Comparison of ENCODE assay signal across 17 cellular contexts in the genomic region with DNA sequence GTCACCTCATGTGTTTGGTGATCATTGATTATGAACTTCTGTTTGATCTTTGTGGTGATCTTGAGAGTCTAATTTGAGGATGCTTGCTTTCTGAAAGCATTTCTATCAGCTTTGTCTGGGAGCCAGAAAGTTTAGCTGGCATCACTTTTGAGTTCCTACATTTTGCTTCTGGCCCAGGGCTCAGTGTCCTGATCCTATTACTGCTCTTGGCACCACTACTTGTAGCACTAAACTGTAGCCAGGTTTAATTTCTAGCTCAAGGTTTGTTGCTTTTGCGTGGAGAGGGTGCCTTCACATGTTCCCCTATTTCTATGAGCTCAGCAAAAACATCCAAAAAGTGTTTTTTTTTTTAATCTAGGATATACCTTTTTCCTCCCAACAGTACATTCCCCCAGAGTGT. TPM values are rescaled to one million over a fixed set of nuclear protein-coding genes. Genes with fewer than 3 reads are reported as not detected.
DNase-seq lines count a peak whose midpoint lies in the region; ATAC-seq and TF ChIP-seq lines count a peak whose summit lies in the region.
"Had no signal": no experiment of that assay in that cellular context is flagged by ENCODE, and none has a peak within 500 bp of the region (broad histone marks: within the 10 kb centered on the region; RNA-seq: fewer than 3 reads in every experiment).

No MANE protein-coding gene starts in this region.

- H3K36me3 ChIP-seq in right lobe of liver: no peaks in the 10 kb centered on the region

- H3K27me3 Mint-ChIP-seq in stimulated activated naive CD8-positive, alpha-beta T cell treated with anti-CD3 and anti-CD28 coated beads, Interleukin-15, amount 100 ng/mL, for 72 hours: no peaks in the 10 kb centered on the region
- H3K27me3 Mint-ChIP-seq: B cell; CD4-positive, CD25-positive, alpha-beta regulatory T cell; CD8-positive, alpha-beta memory T cell had no signal

- H3K27ac Mint-ChIP-seq in stimulated activated naive CD8-positive, alpha-beta T cell treated with anti-CD3 and anti-CD28 coated beads, Interleukin-15, amount 100 ng/mL, for 72 hours: no peak overlapping the region
- H3K27ac Mint-ChIP-seq: B cell, H9 had no signal

- WGBS in right lobe of liver (ENCODE audit: insufficient coverage, low coverage, low lambda C conversion rate, missing lambda C conversion rate): 0% methylated on average over 1 of the region's 1 CpG

- peaks cover 0 to 19% (median 6%) of the 10 kb centered on the region in 4 donors for H3K4me1 ChIP-seq in right lobe of liver

- intact Hi-C loops in right lobe of liver (cut with DNase I): no loop called here

- H3K4me3 ChIP-seq in right lobe of liver: no peak overlapping the region
- H3K4me3 ChIP-seq: BLaER1 treated with 17β-estradiol and CSF1 and Interleukin-3, amounts not matched to agents 10 nM and 100 nM had no signal

- H3K27ac ChIP-seq in C4-2B: 0 out of 2 replicates have a peak overlapping the region, but pooled peaks have one; percentile 8
- H3K27ac ChIP-seq in VCaP: peak overlapping the region; percentile 76
- H3K27ac ChIP-seq in right lobe of liver: no peak overlapping the region

- peaks cover 30% of the 10 kb centered on the region for H3K4me1 Mint-ChIP-seq in stimulated activated naive CD8-positive, alpha-beta T cell treated with anti-CD3 and anti-CD28 coated beads, Interleukin-15, amount 100 ng/mL, for 72 hours

- ATAC-seq in right lobe of liver (peak in 3 of 4 donors; percentile 8 to 35 (median 27)), GM19023 (IDR thresholded peaks at IDR 0.05; ENCODE audit: unreplicated experiment) (no peak)
- no peak for ATAC-seq in stimulated activated naive CD8-positive, alpha-beta T cell treated with anti-CD3 and anti-CD28 coated beads, Interleukin-15, amount 100 ng/mL, for 72 hours

- H3K9me3 Mint-ChIP-seq in stimulated activated naive CD8-positive, alpha-beta T cell treated with anti-CD3 and anti-CD28 coated beads, Interleukin-15, amount 100 ng/mL, for 72 hours: no peaks in the 10 kb centered on the region
- H3K9me3 Mint-ChIP-seq: H9 had no signal

- H3K4me3 Mint-ChIP-seq in stimulated activated naive CD8-positive, alpha-beta T cell treated with anti-CD3 and anti-CD28 coated beads, Interleukin-15, amount 100 ng/mL, for 72 hours: no peak overlapping the region
- H3K4me3 Mint-ChIP-seq: B cell; CD8-positive, alpha-beta memory T cell; H9 had no signal

- TF ChIP-seq POLR2A in right lobe of liver (IDR thresholded peaks at IDR 0.05): no peak

- H3K27me3 ChIP-seq in right lobe of liver: no peaks in the 10 kb centered on the region
- H3K27me3 ChIP-seq: BLaER1 treated with 17β-estradiol and CSF1 and Interleukin-3, amounts not matched to agents 10 nM and 100 nM had no signal

- no peaks in the 10 kb centered on the region for H3K9me3 ChIP-seq in right lobe of liver

- DNase-seq in NCI-H82 (lab: John Stamatoyannopoulos, UW) (peak; percentile 35), NCI-H82 treated with DMSO at 0.1 percent for 48 hours (lab: John Stamatoyannopoulos, UW; ENCODE audit: unreplicated experiment) (no peak), right lobe of liver (no peak), Kasumi-1 (lab: John Stamatoyannopoulos, UW) (no peak)
- DNase-seq in stimulated activated naive CD8-positive, alpha-beta T cell treated with anti-CD3 and anti-CD28 coated beads, Interleukin-15, amount 100 ng/mL, for 72 hours: no peak
- DNase-seq: CD4-positive, CD25-positive, alpha-beta regulatory T cell; CD8-positive, alpha-beta memory T cell; COR-L47; DMS153; DMS79; GDM1; H9 had no signal

- no peak for TF ChIP-seq CTCF in C4-2B (conservative IDR thresholded peaks at IDR 0.05)
- TF ChIP-seq CTCF in VCaP (conservative IDR thresholded peaks at IDR 0.05): no peak
- TF ChIP-seq CTCF in right lobe of liver (IDR thresholded peaks at IDR 0.05): no peak

RNA-seq across cellular contexts. Expression of a gene that starts 9.3 kb away (rescaled TPM):
- total RNA-seq in right lobe of liver: 10 to 100 TPM; 46.7 to 68.7 (median 54.2) TPM

RNA-seq across cellular contexts. Expression of a gene that starts 9.5 kb away (rescaled TPM):
- 10 to 100 TPM; 11.3 to 19.0 (median 17.3) TPM for total RNA-seq in right lobe of liver

Comparison
In these comparisons a context has a peak if more than half of its experiments do, and no peak if none do; other contexts are left out.
1. H3K27ac ChIP-seq: peak in C4-2B (single experiment) and VCaP (single experiment); none in right lobe of liver (0 of 3).
2. ATAC-seq: peak in right lobe of liver (3 of 4); none in stimulated activated naive CD8-positive, alpha-beta T cell treated with anti-CD3 and anti-CD28 coated beads, Interleukin-15, amount 100 ng/mL, for 72 hours (single experiment) and GM19023 (single experiment).